ENCODE assay signal across 20 cellular contexts in genomic region chr22:23495614-23496444, GRCh38.
A peak's percentile ranks its signal among the peaks of the same experiment; 100 is the strongest.
DNase-seq lines count a peak whose midpoint lies in the region; ATAC-seq, FAIRE-seq and TF ChIP-seq lines count a peak whose summit lies in the region.
"Had no signal": no experiment of that assay in that cellular context is flagged by ENCODE, and none has a peak within 500 bp of the region (broad histone marks: within the 10 kb centered on the region; RNA-seq: fewer than 3 reads in every experiment).

No MANE protein-coding gene starts in this region.

- WGBS in pancreas, 2 donors = 53 to 71% methylated on average over 10 of the region's 10 CpGs
- WGBS in adrenal gland, 4 donors = 63 to 70% (median 66%) methylated on average over 10 of the region's 10 CpGs

- no peak for ATAC-seq in activated naive CD4-positive, alpha-beta T cell treated with anti-CD3 and anti-CD28 coated beads, Interleukin-2, amount 50 U/mL, for 72 hours
- ATAC-seq in T-cell (replicated peaks in 1 of 4) (peak in 3 of 4 experiments; percentile 27 to 51 (median 37)), pancreas (no peak)
- ATAC-seq: stimulated activated memory B cell treated with anti-CD40 and anti-IgM and Interleukin-4, amounts not matched to agents 10 μg/mL and 1 μg/mL and 100 μg/mL, for 72 hours had no signal

- intact Hi-C loops in pancreas (cut with DNase I) = no loop called here
- intact Hi-C loops in adrenal gland (cut with DNase I) = no loop called here

- CTCF ChIA-PET in T-cell (lab: Charles Lee) = no interaction called here

- POLR2A ChIA-PET in T-cell (lab: Charles Lee) = no interaction called here

- no peak overlapping the region for H3K4me3 ChIP-seq in pancreas
- H3K4me3 ChIP-seq in adrenal gland = no peak overlapping the region
- H3K4me3 ChIP-seq: GM23248, thyroid gland had no signal

- FAIRE-seq in pancreas (lab: Jason Lieb, UNC) = no peak

- no peak for TF ChIP-seq POLR2A in adrenal gland (IDR thresholded peaks at IDR 0.05)

- H3K9me3 ChIP-seq in pancreas (no peaks in the 10 kb centered on the region), adrenal gland (replicated peaks in 1 of 3) (no peaks in the 10 kb centered on the region)
- H3K9me3 ChIP-seq: thyroid gland had no signal

- H3K27ac ChIP-seq in pancreas (no peak overlapping the region), adrenal gland (no peak overlapping the region)
- H3K27ac ChIP-seq: GM23248, thyroid gland, WERI-Rb-1 had no signal

- H3K36me3 ChIP-seq in pancreas (no peaks in the 10 kb centered on the region), adrenal gland (replicated peaks in 1 of 2) (no peaks in the 10 kb centered on the region)
- H3K36me3 ChIP-seq: thyroid gland, WERI-Rb-1 had no signal

- H3K27ac Mint-ChIP-seq in activated naive CD4-positive, alpha-beta T cell treated with anti-CD3 and anti-CD28 coated beads, Interleukin-2, amount 50 U/mL, for 24 hours = peak overlapping the region; percentile 4
- peak overlapping the region in 1 of 2 donors; percentile 53 for H3K27ac Mint-ChIP-seq in activated naive CD4-positive, alpha-beta T cell treated with anti-CD3 and anti-CD28 coated beads, Interleukin-2, amount 50 U/mL, for 72 hours
- H3K27ac Mint-ChIP-seq in T-cell (peak overlapping the region in 1 of 2 donors; percentile 51), HFFc6 (no peak overlapping the region)
- H3K27ac Mint-ChIP-seq: activated naive CD8-positive, alpha-beta T cell treated with anti-CD3 and anti-CD28 coated beads for 36 hours; stimulated activated memory B cell treated with anti-CD40 and anti-IgM and Interleukin-4, amounts not matched to agents 10 μg/mL and 1 μg/mL and 100 μg/mL, for 72 hours had no signal

- no peaks in the 10 kb centered on the region for H3K4me1 ChIP-seq in pancreas
- peaks cover 0 to 4% of the 10 kb centered on the region in 2 donors for H3K4me1 ChIP-seq in adrenal gland (replicated peaks in 1 of 2)
- H3K4me1 ChIP-seq: thyroid gland had no signal

- H3K27me3 ChIP-seq in pancreas (no peaks in the 10 kb centered on the region), adrenal gland (no peaks in the 10 kb centered on the region)
- H3K27me3 ChIP-seq: thyroid gland had no signal

- H3K9me3 Mint-ChIP-seq in activated naive CD4-positive, alpha-beta T cell treated with anti-CD3 and anti-CD28 coated beads, Interleukin-2, amount 50 U/mL, for 24 hours = no peaks in the 10 kb centered on the region
- no peaks in the 10 kb centered on the region for H3K9me3 Mint-ChIP-seq in activated naive CD4-positive, alpha-beta T cell treated with anti-CD3 and anti-CD28 coated beads, Interleukin-2, amount 50 U/mL, for 72 hours
- no peaks in the 10 kb centered on the region for H3K9me3 Mint-ChIP-seq in T-cell
- H3K9me3 Mint-ChIP-seq in HFFc6 = no peaks in the 10 kb centered on the region
- H3K9me3 Mint-ChIP-seq: activated naive CD8-positive, alpha-beta T cell treated with anti-CD3 and anti-CD28 coated beads for 36 hours; stimulated activated memory B cell treated with anti-CD40 and anti-IgM and Interleukin-4, amounts not matched to agents 10 μg/mL and 1 μg/mL and 100 μg/mL, for 72 hours had no signal

- peaks cover 1% of the 10 kb centered on the region for H3K27me3 Mint-ChIP-seq in activated naive CD4-positive, alpha-beta T cell treated with anti-CD3 and anti-CD28 coated beads, Interleukin-2, amount 50 U/mL, for 24 hours
- H3K27me3 Mint-ChIP-seq in T-cell (peaks cover 6 to 7% of the 10 kb centered on the region in 2 donors), HFFc6 (ENCODE audit: insufficient read depth) (peaks cover 36% of the 10 kb centered on the region)
- H3K27me3 Mint-ChIP-seq: activated naive CD8-positive, alpha-beta T cell treated with anti-CD3 and anti-CD28 coated beads for 36 hours had no signal

- H3K4me1 Mint-ChIP-seq in activated naive CD4-positive, alpha-beta T cell treated with anti-CD3 and anti-CD28 coated beads, Interleukin-2, amount 50 U/mL, for 24 hours = peaks cover 18% of the 10 kb centered on the region
- peaks cover 7 to 27% (median 14%) of the 10 kb centered on the region in 3 donors for H3K4me1 Mint-ChIP-seq in T-cell
- H3K4me1 Mint-ChIP-seq in HFFc6 (ENCODE audit: low read depth) = no peaks in the 10 kb centered on the region
- H3K4me1 Mint-ChIP-seq: stimulated activated memory B cell treated with anti-CD40 and anti-IgM and Interleukin-4, amounts not matched to agents 10 μg/mL and 1 μg/mL and 100 μg/mL, for 72 hours had no signal

- TF ChIP-seq CTCF in HFFc6 (IDR thresholded peaks at IDR 0.05) (no peak), pancreas (IDR thresholded peaks at IDR 0.05) (no peak), adrenal gland (IDR thresholded peaks at IDR 0.05) (no peak)

- DNase-seq in activated naive CD4-positive, alpha-beta T cell treated with anti-CD3 and anti-CD28 coated beads, Interleukin-2, amount 50 U/mL, for 72 hours (ENCODE audit: low spot score in 2 of 2) = no peak
- DNase-seq in T-cell (peak in 4 of 34 experiments; percentile 6 to 15 (median 8)), mesenteric fat pad (ENCODE audit: low spot score) (peak; percentile 64), HFFc6 (no peak), pancreas (no peak), adrenal gland (no peak)
- no peak for DNase-seq in activated CD4-positive, CD25-positive, alpha-beta regulatory T cell (lab: John Stamatoyannopoulos, UW)
- DNase-seq: activated CD8-positive, alpha-beta memory T cell treated with anti-CD3 and anti-CD28 coated beads, Interleukin-2, amount 50 U/mL, for 48 hours; activated naive CD8-positive, alpha-beta T cell treated with anti-CD3 and anti-CD28 coated beads for 36 hours; cortex of kidney; GM23248; hippocampal formation; mesenchymal stem cell; NCI-H1930; NCI-H446; SW 1271; thyroid gland; WERI-Rb-1 had no signal

- H3K4me3 Mint-ChIP-seq in activated naive CD4-positive, alpha-beta T cell treated with anti-CD3 and anti-CD28 coated beads, Interleukin-2, amount 50 U/mL, for 24 hours = no peak overlapping the region
- H3K4me3 Mint-ChIP-seq in T-cell = peak overlapping the region in 1 of 3 donors; percentile 56
- H3K4me3 Mint-ChIP-seq in HFFc6 = no peak overlapping the region
- H3K4me3 Mint-ChIP-seq: activated naive CD8-positive, alpha-beta T cell treated with anti-CD3 and anti-CD28 coated beads for 36 hours; stimulated activated memory B cell treated with anti-CD40 and anti-IgM and Interleukin-4, amounts not matched to agents 10 μg/mL and 1 μg/mL and 100 μg/mL, for 72 hours had no signal

- no peaks in the 10 kb centered on the region for H3K36me3 Mint-ChIP-seq in activated naive CD4-positive, alpha-beta T cell treated with anti-CD3 and anti-CD28 coated beads, Interleukin-2, amount 50 U/mL, for 24 hours
- H3K36me3 Mint-ChIP-seq in activated naive CD4-positive, alpha-beta T cell treated with anti-CD3 and anti-CD28 coated beads, Interleukin-2, amount 50 U/mL, for 72 hours = no peaks in the 10 kb centered on the region
- H3K36me3 Mint-ChIP-seq in T-cell (no peaks in the 10 kb centered on the region), HFFc6 (ENCODE audit: low read depth) (no peaks in the 10 kb centered on the region)
- H3K36me3 Mint-ChIP-seq: activated naive CD8-positive, alpha-beta T cell treated with anti-CD3 and anti-CD28 coated beads for 36 hours; stimulated activated memory B cell treated with anti-CD40 and anti-IgM and Interleukin-4, amounts not matched to agents 10 μg/mL and 1 μg/mL and 100 μg/mL, for 72 hours had no signal

Comparison
In these comparisons a context has a peak if more than half of its experiments do, and no peak if none do; other contexts are left out.
1. ATAC-seq: peak in T-cell (3 of 4); none in activated naive CD4-positive, alpha-beta T cell treated with anti-CD3 and anti-CD28 coated beads, Interleukin-2, amount 50 U/mL, for 72 hours (0 of 2) and pancreas (0 of 4).